Comparison of ENCODE assay signal across 7 cellular contexts in the genomic region with DNA sequence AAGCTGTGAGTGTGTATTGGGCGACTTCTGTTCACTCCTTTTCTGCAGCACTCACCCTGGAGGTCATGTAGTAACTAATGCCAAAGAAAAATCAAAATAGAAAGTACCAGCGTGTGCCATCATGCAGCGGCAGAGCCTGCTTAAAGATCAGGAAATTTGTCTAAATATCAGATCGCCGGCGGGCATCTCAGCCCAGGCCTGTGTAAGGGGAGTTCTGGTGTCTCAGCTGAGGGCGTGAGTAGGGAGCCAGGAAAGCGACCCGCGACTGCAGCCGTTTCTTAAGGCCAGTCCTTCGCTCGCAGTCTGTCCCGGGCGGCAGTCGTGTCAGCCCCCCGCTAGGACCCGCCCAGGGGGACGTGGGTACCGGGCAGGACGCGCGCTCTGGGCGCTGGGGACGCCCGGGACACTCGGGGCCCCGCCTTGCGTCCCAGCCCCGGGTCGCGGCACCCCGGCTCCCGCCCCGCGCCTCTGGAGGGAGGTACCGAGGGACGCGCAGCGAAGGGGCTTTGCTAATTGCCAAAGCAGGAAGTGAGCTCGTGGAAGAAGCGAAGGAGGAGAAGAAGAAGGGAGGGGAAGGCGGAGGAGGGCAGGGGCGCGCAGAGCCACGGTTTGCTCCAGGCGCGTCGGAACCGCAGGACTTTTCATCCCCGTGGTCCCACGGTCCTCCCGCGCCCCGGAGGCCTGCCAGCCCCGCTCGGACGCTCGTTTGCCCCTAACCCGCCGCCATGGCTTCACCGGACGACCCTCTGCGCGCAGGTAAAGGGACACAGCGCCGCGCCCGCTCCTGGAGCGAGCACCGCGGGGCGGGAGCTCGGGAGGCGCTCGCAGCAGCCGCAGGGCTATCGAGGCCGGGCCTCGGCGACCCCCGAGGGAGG. TPM values are rescaled to one million over a fixed set of nuclear protein-coding genes. Genes with fewer than 3 reads are reported as not detected.
DNase-seq lines count a peak whose midpoint lies in the region; ATAC-seq, FAIRE-seq and TF ChIP-seq lines count a peak whose summit lies in the region.

No MANE protein-coding gene starts in this region.

- peak overlapping the region; percentile 64 to 96 (median 81) for H3K4me3 ChIP-seq in pancreas

- H3K27me3 ChIP-seq in foreskin keratinocyte (no peaks in the 10 kb centered on the region), pancreas (no peaks in the 10 kb centered on the region)

- WGBS in pancreas, 2 donors, result 0% methylated on average over 74 to 82 of the region's 82 CpGs

- peak overlapping the region; percentile 89 to 92 for H3K4me3 Mint-ChIP-seq in activated T-cell treated with anti-CD3 and anti-CD28 coated beads, Interleukin-2, amount 50 U/mL, for 72 hours

- no peaks in the 10 kb centered on the region for H3K9me3 ChIP-seq in pancreas

- ATAC-seq in GM18502 (IDR thresholded peaks at IDR 0.05; ENCODE audit: poor library complexity, unreplicated experiment) (peak; percentile 81), HG02588 (IDR thresholded peaks at IDR 0.05; ENCODE audit: unreplicated experiment) (peak; percentile 65), foreskin keratinocyte (peak; percentile 70), pancreas (peak; percentile 65 to 88 (median 81))
- ATAC-seq in activated T-cell treated with anti-CD3 and anti-CD28 coated beads, Interleukin-2, amount 50 U/mL, for 72 hours (replicated peaks in 1 of 2), result peak; percentile 73 to 74

- peak overlapping the region; percentile 52 for H3K27ac Mint-ChIP-seq in activated T-cell treated with anti-CD3 and anti-CD28 coated beads, Interleukin-2, amount 50 U/mL, for 72 hours

- FAIRE-seq in pancreas (lab: Jason Lieb, UNC), result no peak

- H3K27ac ChIP-seq in foreskin keratinocyte (peak overlapping the region; percentile 45), pancreas (peak overlapping the region in 2 of 4 donors; percentile 44 to 58)

- H3K36me3 ChIP-seq in pancreas, result no peaks in the 10 kb centered on the region

- TF ChIP-seq CTCF in foreskin keratinocyte (conservative IDR thresholded peaks at IDR 0.05), result no peak
- no peak for TF ChIP-seq CTCF in pancreas (IDR thresholded peaks at IDR 0.05)

- no peaks in the 10 kb centered on the region for H3K9me3 Mint-ChIP-seq in activated T-cell treated with anti-CD3 and anti-CD28 coated beads, Interleukin-2, amount 50 U/mL, for 72 hours

- H3K27me3 Mint-ChIP-seq in activated T-cell treated with anti-CD3 and anti-CD28 coated beads, Interleukin-2, amount 50 U/mL, for 72 hours (ENCODE audit: low read depth), result peaks cover 59% of the 10 kb centered on the region

- no peaks in the 10 kb centered on the region for H3K4me1 ChIP-seq in foreskin keratinocyte
- H3K4me1 ChIP-seq in pancreas, result peaks cover 0 to 9% (median 0%) of the 10 kb centered on the region in 3 donors

- H3K36me3 Mint-ChIP-seq in activated T-cell treated with anti-CD3 and anti-CD28 coated beads, Interleukin-2, amount 50 U/mL, for 72 hours (ENCODE audit: insufficient read depth in 2 of 2), result peaks cover 5 to 10% of the 10 kb centered on the region in 2 donors

- peak; percentile 92 for DNase-seq in NCI-H69 (lab: John Stamatoyannopoulos, UW)
- peak; percentile 49 to 61 for DNase-seq in activated T-cell treated with anti-CD3 and anti-CD28 coated beads, Interleukin-2, amount 50 U/mL, for 72 hours
- peak; percentile 46 to 71 for DNase-seq in foreskin keratinocyte
- peak; percentile 22 to 78 (median 38) for DNase-seq in pancreas
- DNase-seq in SHP77 treated with DMSO at 0.1 percent for 48 hours (lab: John Stamatoyannopoulos, UW), result no peak

- intact Hi-C loops in pancreas (cut with DNase I), result no loop called here

- H3K4me1 Mint-ChIP-seq in activated T-cell treated with anti-CD3 and anti-CD28 coated beads, Interleukin-2, amount 50 U/mL, for 72 hours (ENCODE audit: low read depth), result peaks cover 30% of the 10 kb centered on the region

RNA-seq across cellular contexts. Expression of a gene that starts 1.1 kb away (rescaled TPM):
- total RNA-seq in activated T-cell treated with anti-CD3 and anti-CD28 coated beads, Interleukin-2, amount 50 U/mL, for 72 hours, result 1 to 10 TPM; 1.9 to 7.1 TPM
- total RNA-seq in foreskin keratinocyte, result 6.3 and 6.5 TPM in 2 replicates
- 3.1 TPM in 2 replicates for polyA plus RNA-seq in foreskin keratinocyte
- 1 to 10 TPM; 1.3 to 4.1 (median 3.0) TPM for total RNA-seq in pancreas
- polyA plus RNA-seq in pancreas, result 1 to 10 TPM; 1.2 to 9.5 TPM
